In the genomic region with DNA sequence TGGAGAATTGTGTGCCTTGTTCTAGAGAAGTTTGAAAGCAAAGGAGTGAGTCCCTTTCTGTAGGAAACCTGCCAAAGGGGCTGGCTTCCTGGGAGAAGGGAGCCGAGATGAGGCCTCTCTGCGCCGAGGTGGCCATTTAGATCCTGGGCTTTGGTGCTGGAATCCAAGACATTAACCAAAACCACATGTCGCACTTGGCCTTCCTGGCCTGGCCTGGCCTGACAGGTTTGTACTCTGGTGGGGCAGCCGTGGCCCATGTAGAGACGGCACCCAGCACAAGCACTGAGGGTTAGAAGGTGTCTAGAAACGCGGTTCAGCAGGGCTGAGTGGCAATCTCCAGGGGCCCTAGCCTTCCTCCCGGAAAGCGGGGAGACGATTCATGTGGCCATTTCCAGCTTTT, we compare ENCODE assay signal across 26 cellular contexts. TPM values are rescaled to one million over a fixed set of nuclear protein-coding genes. Genes with fewer than 3 reads are reported as not detected.
DNase-seq lines count a peak whose midpoint lies in the region; ATAC-seq, FAIRE-seq and TF ChIP-seq lines count a peak whose summit lies in the region.
"Had no signal": no experiment of that assay in that cellular context is flagged by ENCODE, and none has a peak within 500 bp of the region (broad histone marks: within the 10 kb centered on the region; RNA-seq: fewer than 3 reads in every experiment).

No MANE protein-coding gene starts in this region.

- no peaks in the 10 kb centered on the region for H3F3A ChIP-seq in Loucy (ENCODE audit: low read depth)

- no peak for FAIRE-seq in small intestine (lab: Jason Lieb, UNC)
- FAIRE-seq: D721Med, GM12878, H1, RCC 7860 had no signal

- H3K9me3 ChIP-seq in BLaER1 (no peaks in the 10 kb centered on the region), Loucy (ENCODE audit: insufficient read depth, low read depth, low read length) (no peaks in the 10 kb centered on the region), gastroesophageal sphincter (no peaks in the 10 kb centered on the region), skeletal muscle tissue (ENCODE audit: control insufficient read depth in 3 of 3, low read length in 3 of 3) (no peaks in the 10 kb centered on the region), small intestine (ENCODE audit: control insufficient read depth, low read depth) (no peaks in the 10 kb centered on the region)
- H3K9me3 ChIP-seq: adrenal gland, body of pancreas, heart left ventricle, MG63, SJSA1 had no signal

- H3K9me2 ChIP-seq in Loucy (replicated peaks; ENCODE audit: low read depth, low read length), result no peaks in the 10 kb centered on the region

- TF ChIP-seq EP300 in gastroesophageal sphincter (IDR thresholded peaks at IDR 0.05), result no peak

- no peak for TF ChIP-seq POLR2A in gastroesophageal sphincter (IDR thresholded peaks at IDR 0.05)

- peaks cover 82% of the 10 kb centered on the region for H3K36me3 ChIP-seq in BLaER1
- peaks cover 46% of the 10 kb centered on the region for H3K36me3 ChIP-seq in Loucy (ENCODE audit: insufficient read depth, low read length)
- peaks cover 0 to 65% of the 10 kb centered on the region in 2 donors for H3K36me3 ChIP-seq in gastroesophageal sphincter
- H3K36me3 ChIP-seq in skeletal muscle tissue (ENCODE audit: control insufficient read depth in 3 of 3, insufficient read depth in 3 of 3, low read length in 3 of 3), result peaks cover 39 to 44% (median 40%) of the 10 kb centered on the region in 3 donors
- H3K36me3 ChIP-seq in small intestine (ENCODE audit: control insufficient read depth in 2 of 2, insufficient read depth in 2 of 2, low read length in 2 of 2), result peaks cover 4 to 10% of the 10 kb centered on the region in 2 donors

- H3K4me1 ChIP-seq in BLaER1 (peaks cover 52% of the 10 kb centered on the region), Loucy (ENCODE audit: insufficient read depth, low read length, poor library complexity, severe bottlenecking) (peaks cover 39% of the 10 kb centered on the region), gastroesophageal sphincter (peaks cover 3 to 70% (median 34%) of the 10 kb centered on the region in 3 donors), skeletal muscle tissue (ENCODE audit: control insufficient read depth in 3 of 3, insufficient read depth in 3 of 3, low read length in 3 of 3) (peaks cover 48 to 60% (median 48%) of the 10 kb centered on the region in 3 donors), small intestine (ENCODE audit: control insufficient read depth in 2 of 2, insufficient read depth in 1 of 2, low read depth in 1 of 2, low read length in 1 of 2) (peaks cover 14% of the 10 kb centered on the region in 2 donors)

- DNase-seq in small intestine, result no peak
- no peak for DNase-seq in NCI-H187 (lab: John Stamatoyannopoulos, UW)
- DNase-seq: activated CD4-positive, CD25-positive, alpha-beta regulatory T cell; activated CD8-positive, alpha-beta memory T cell treated with anti-CD3 and anti-CD28 coated beads, Interleukin-2, amount 10 ng/mL, durations not matched to agents 7 days and 5 days; activated naive CD4-positive, alpha-beta T cell treated with anti-CD3 and anti-CD28 coated beads for 36 hours; adrenal gland; body of pancreas; dorsolateral prefrontal cortex; left colon; MG63; NCI-H1105 treated with DMSO at 0.1 percent for 48 hours; NCI-H2029 treated with DMSO at 0.1 percent for 48 hours; NCI-H526; T-helper 1 cell had no signal

- H3K79me2 ChIP-seq in Loucy (ENCODE audit: insufficient read depth, low read length), result peaks cover 61% of the 10 kb centered on the region

- H3K4me2 ChIP-seq in BLaER1 (no peak overlapping the region), Loucy (ENCODE audit: low read depth, low read length, poor library complexity, severe bottlenecking) (no peak overlapping the region)
- H3K4me2 ChIP-seq: smooth muscle cell had no signal

- ATAC-seq in gastroesophageal sphincter, result no peak
- ATAC-seq in HG02884 (IDR thresholded peaks at IDR 0.05; ENCODE audit: unreplicated experiment), result no peak
- ATAC-seq: activated CD8-positive, alpha-beta memory T cell treated with anti-CD3 and anti-CD28 coated beads, Interleukin-2, amount 10 ng/mL, durations not matched to agents 7 days and 5 days; body of pancreas; GM12878; left colon had no signal

- no peak overlapping the region for H2AFZ ChIP-seq in Loucy (ENCODE audit: low read length)

- H3K27me3 ChIP-seq in BLaER1, result no peaks in the 10 kb centered on the region
- H3K27me3 ChIP-seq in Loucy (ENCODE audit: insufficient read depth, low read length, poor library complexity, severe bottlenecking), result no peaks in the 10 kb centered on the region
- H3K27me3 ChIP-seq in gastroesophageal sphincter, result no peaks in the 10 kb centered on the region
- H3K27me3 ChIP-seq in skeletal muscle tissue (ENCODE audit: control insufficient read depth in 3 of 3, insufficient read depth in 3 of 3, low read length in 3 of 3), result no peaks in the 10 kb centered on the region
- H3K27me3 ChIP-seq in small intestine (ENCODE audit: control insufficient read depth in 2 of 2, insufficient read depth in 2 of 2, low read length in 2 of 2), result no peaks in the 10 kb centered on the region
- H3K27me3 ChIP-seq: adrenal gland, body of pancreas, dorsolateral prefrontal cortex, heart left ventricle, MG63, SJSA1 had no signal

- H4K20me1 ChIP-seq in BLaER1, result peaks cover 100% of the 10 kb centered on the region
- H4K20me1 ChIP-seq in Loucy (ENCODE audit: insufficient read depth, low read length, poor library complexity, severe bottlenecking), result peaks cover 58% of the 10 kb centered on the region

- 0 out of 2 replicates have a peak overlapping the region, but pooled peaks have one; percentile 7 for H3K27ac ChIP-seq in BLaER1
- H3K27ac ChIP-seq in gastroesophageal sphincter, result peak overlapping the region in 3 of 4 donors; percentile 44 to 76 (median 64)
- peak overlapping the region; percentile 9 for H3K27ac ChIP-seq in skeletal muscle tissue (ENCODE audit: low read depth, low read length)
- H3K27ac ChIP-seq in small intestine (ENCODE audit: low read depth in 1 of 2, low read length in 1 of 2), result no peak overlapping the region
- H3K27ac ChIP-seq: adrenal gland, heart left ventricle, SJSA1 had no signal

- 39 to 92% methylated on average over 4 to 5 of the region's 11 CpGs for WGBS in gastroesophageal sphincter (ENCODE audit: low coverage in 1 of 2), 2 donors
- WGBS in small intestine, 3 donors, result 73 to 88% (median 83%) methylated on average over 11 of the region's 11 CpGs

- H3K9ac ChIP-seq in BLaER1 (0 out of 2 replicates have a peak overlapping the region, but pooled peaks have one; percentile 17), Loucy (ENCODE audit: low read depth, low read length, poor library complexity, severe bottlenecking) (peak overlapping the region; percentile 21), skeletal muscle tissue (ENCODE audit: low read depth in 1 of 3, low read length in 3 of 3) (peak overlapping the region in 1 of 3 donors; percentile 41)

- no peak overlapping the region for H3K4me3 ChIP-seq in BLaER1
- no peak overlapping the region for H3K4me3 ChIP-seq in Loucy (ENCODE audit: low read length, poor library complexity, severe bottlenecking)
- no peak overlapping the region for H3K4me3 ChIP-seq in gastroesophageal sphincter
- no peak overlapping the region for H3K4me3 ChIP-seq in skeletal muscle tissue (ENCODE audit: low read length in 3 of 3)
- no peak overlapping the region for H3K4me3 ChIP-seq in small intestine (ENCODE audit: low read depth in 1 of 2, low read length in 2 of 2)
- H3K4me3 ChIP-seq: adrenal gland, body of pancreas, dorsolateral prefrontal cortex, GM12878, heart left ventricle, MG63, SJSA1, smooth muscle cell had no signal

- TF ChIP-seq CTCF in Loucy (conservative IDR thresholded peaks at IDR 0.05; ENCODE audit: low read length) (no peak), gastroesophageal sphincter (IDR thresholded peaks at IDR 0.05) (no peak)

RNA-seq across cellular contexts. Expression of gene CNNM3, which starts 7.1 kb away (rescaled TPM):
- 10 to 100 TPM; 10.4 to 21.6 (median 18.9) TPM for total RNA-seq in gastroesophageal sphincter
- 4.2 TPM for total RNA-seq in skeletal muscle tissue
- polyA plus RNA-seq in small intestine, result 10 to 100 TPM in 1 of 3 donors, 1 to 10 TPM in 2; 5.7 to 15.8 (median 6.7) TPM

RNA-seq across cellular contexts. Expression of gene ANKRD23, which starts 20.6 kb away (rescaled TPM):
- total RNA-seq in gastroesophageal sphincter, result 1 to 10 TPM; 1.2 to 4.9 (median 3.1) TPM
- total RNA-seq in skeletal muscle tissue, result 5.2 TPM
- 1 to 10 TPM; 2.2 to 3.8 (median 2.7) TPM for polyA plus RNA-seq in small intestine

RNA-seq across cellular contexts. Expression of gene ANKRD39, which starts 34.6 kb away (rescaled TPM):
- 10 to 100 TPM; 13.3 to 20.4 (median 17.1) TPM for total RNA-seq in gastroesophageal sphincter
- total RNA-seq in skeletal muscle tissue, result 3.7 TPM
- 10 to 100 TPM; 15.9 to 23.0 (median 17.0) TPM for polyA plus RNA-seq in small intestine

RNA-seq across cellular contexts. Expression of gene SEMA4C, which starts 46.7 kb away (rescaled TPM):
- total RNA-seq in gastroesophageal sphincter, result 10 to 100 TPM; 58.7 to 66.6 (median 62.8) TPM
- total RNA-seq in skeletal muscle tissue, result 29.7 TPM
- polyA plus RNA-seq in small intestine, result 10 to 100 TPM in 1 of 3 donors, 1 to 10 TPM in 1, under 1 TPM in 1; 0.45 to 21.0 (median 1.4) TPM

Comparison
In these comparisons a context has a peak if more than half of its experiments do, and no peak if none do; other contexts are left out.
1. H3K27ac ChIP-seq: peak in BLaER1 (single experiment), gastroesophageal sphincter (3 of 4) and skeletal muscle tissue (single experiment); none in small intestine (0 of 2).